In genomic region chr10:101011517-101012423, GRCh38 we compare ENCODE assay signal across 4 cellular contexts. TPM values are rescaled to one million over a fixed set of nuclear protein-coding genes. Genes with fewer than 3 reads are reported as not detected.
DNase-seq lines count a peak whose midpoint lies in the region; ATAC-seq and TF ChIP-seq lines count a peak whose summit lies in the region.

No MANE protein-coding gene starts in this region.

- H3K36me3 Mint-ChIP-seq in Calu3 (ENCODE audit: insufficient read depth, unreplicated experiment): no peaks in the 10 kb centered on the region
- H3K36me3 Mint-ChIP-seq in chondrocyte (ENCODE audit: low read depth): no peaks in the 10 kb centered on the region

- peak; percentile 49 for TF ChIP-seq CTCF in Calu3 (IDR thresholded peaks at IDR 0.05; ENCODE audit: unreplicated experiment)
- peak; percentile 63 for TF ChIP-seq CTCF in chondrocyte (IDR thresholded peaks at IDR 0.05)

- CTCF ChIA-PET in Calu3 (lab: Charles Lee): interaction anchor here (0.8 to 1.6 kb wide), 6 partner anchors 12 to 558 kb away, joined by 3 to 10 read pairs (median 4); partner anchors contain the start of genes LZTS2, PDZD7 and SFXN3

- ATAC-seq in GM18519 (IDR thresholded peaks at IDR 0.05; ENCODE audit: low FRiP score, unreplicated experiment): no peak

- H3K4me1 Mint-ChIP-seq in Calu3 (ENCODE audit: low read depth, unreplicated experiment): peaks cover 10% of the 10 kb centered on the region
- H3K4me1 Mint-ChIP-seq in chondrocyte (ENCODE audit: low read depth): peaks cover 36% of the 10 kb centered on the region

- H3K27ac Mint-ChIP-seq in Calu3 (ENCODE audit: unreplicated experiment) (no peak overlapping the region), chondrocyte (ENCODE audit: unreplicated experiment) (peak overlapping the region; percentile 92)

- intact Hi-C loops in Calu3 (cut with micrococcal nuclease; ENCODE audit: unreplicated experiment): loop anchor here (2.0 to 5.0 kb wide), 2 partner anchors 15 to 44 kb away; partner anchors contain the start of gene SEMA4G

- H3K4me3 Mint-ChIP-seq in Calu3 (ENCODE audit: low read depth, unreplicated experiment) (no peak overlapping the region), chondrocyte (ENCODE audit: unreplicated experiment) (no peak overlapping the region)

- H3K27me3 Mint-ChIP-seq in Calu3 (ENCODE audit: unreplicated experiment) (peaks cover 24% of the 10 kb centered on the region), chondrocyte (ENCODE audit: low read depth) (peaks cover 4% of the 10 kb centered on the region)

- BruUV-seq in Calu3 (replicated peaks; lab: Mats Ljungman, UMichigan): no TSS peak

- DNase-seq in Calu3 (peak; percentile 38), chondrocyte (ENCODE audit: low spot score) (peak; percentile 88)
- no peak for DNase-seq in activated T-cell treated with anti-CD3 and anti-CD28 coated beads, Interleukin-2, amount 50 U/mL, for 1 hour

- no peaks in the 10 kb centered on the region for H3K9me3 Mint-ChIP-seq in Calu3 (ENCODE audit: low read depth, unreplicated experiment)
- H3K9me3 Mint-ChIP-seq in chondrocyte (ENCODE audit: low read depth): no peaks in the 10 kb centered on the region

RNA-seq across cellular contexts. Expression of gene LZTS2, which starts 12.2 kb away (rescaled TPM):
- total RNA-seq in Calu3 (2022) (23.7 TPM in 2 replicates), chondrocyte (58.9 to 80.7 TPM (median 79.4 TPM) in 3 replicates)

RNA-seq across cellular contexts. Expression of gene PDZD7, which starts 19.2 kb away (rescaled TPM):
- total RNA-seq in Calu3 (2022): 1.2 and 1.3 TPM in 2 replicates
- total RNA-seq in chondrocyte: 1.4 to 1.8 TPM (median 1.7 TPM) in 3 replicates

RNA-seq across cellular contexts. Expression of gene SFXN3, which starts 19.3 kb away (rescaled TPM):
- total RNA-seq in Calu3 (2022): 27.5 and 37.7 TPM in 2 replicates
- total RNA-seq in chondrocyte: 92.4 to 101 TPM (median 96.9 TPM) in 3 replicates

RNA-seq across cellular contexts. Expression of gene TWNK, which starts 24.4 kb away (rescaled TPM):
- total RNA-seq in Calu3 (2022) (13.8 and 14.7 TPM in 2 replicates), chondrocyte (4.8 to 6.6 TPM (median 5.4 TPM) in 3 replicates)

RNA-seq across cellular contexts. Expression of gene MRPL43, which starts 24.5 kb away (rescaled TPM):
- 42.7 and 44.7 TPM in 2 replicates for total RNA-seq in Calu3 (2022)
- 54.0 to 74.1 TPM (median 57.3 TPM) in 3 replicates for total RNA-seq in chondrocyte
